Comparison of ENCODE assay signal across 17 cellular contexts in the genomic region with DNA sequence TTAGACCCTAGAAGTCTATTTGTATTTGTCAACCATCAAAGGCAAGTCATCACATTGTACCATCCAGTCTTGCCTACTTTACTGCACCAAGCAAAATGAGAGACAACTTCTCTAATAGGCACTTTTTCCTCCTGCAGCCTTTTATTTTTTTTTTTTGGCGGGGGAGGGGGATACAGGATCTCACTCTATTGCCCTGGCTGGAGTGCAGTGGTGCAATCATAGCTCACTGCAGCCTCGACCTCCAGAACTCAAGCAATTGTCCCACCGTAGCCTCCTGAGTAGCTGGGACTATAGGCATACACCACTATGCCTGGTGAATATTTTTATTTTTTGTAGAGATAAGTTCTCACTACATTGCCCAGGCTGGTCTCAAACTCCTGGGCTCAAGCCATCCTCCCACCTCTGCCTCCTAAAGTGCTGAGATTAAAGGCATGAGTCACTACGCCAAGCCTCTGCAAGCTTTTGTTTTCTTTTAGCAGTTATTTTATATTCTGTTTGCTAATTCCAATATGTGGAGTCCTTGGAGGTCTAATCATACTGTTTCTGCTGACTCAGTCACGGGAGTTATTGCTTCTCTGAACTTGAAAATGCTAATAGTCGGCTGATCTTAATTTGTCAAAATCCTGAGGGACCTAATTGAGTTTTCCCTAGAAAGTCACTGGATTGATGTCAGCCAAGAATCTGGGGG. TPM values are rescaled to one million over a fixed set of nuclear protein-coding genes. Genes with fewer than 3 reads are reported as not detected.
DNase-seq lines count a peak whose midpoint lies in the region; ATAC-seq and TF ChIP-seq lines count a peak whose summit lies in the region.
"Had no signal": no experiment of that assay in that cellular context is flagged by ENCODE, and none has a peak within 500 bp of the region (broad histone marks: within the 10 kb centered on the region; RNA-seq: fewer than 3 reads in every experiment).

No MANE protein-coding gene starts in this region.

- intact Hi-C loops in PC-3 (cut with micrococcal nuclease): no loop called here

- H3K9ac ChIP-seq in PC-3 (ENCODE audit: low read length): no peak overlapping the region

- H3K27ac ChIP-seq in PC-3 (ENCODE audit: low read length): peak overlapping the region; percentile 57
- H3K27ac ChIP-seq: psoas muscle, tibial nerve, VCaP had no signal

- TF ChIP-seq CTCF in PC-3 (conservative IDR thresholded peaks at IDR 0.05; ENCODE audit: low read depth, low read length) (no peak), choroid plexus epithelial cell (conservative IDR thresholded peaks at IDR 0.05; ENCODE audit: low read depth, low read length) (no peak)

- H3F3A ChIP-seq in PC-3 (ENCODE audit: low read length, unreplicated experiment): no peaks in the 10 kb centered on the region

- no TSS peak for BruUV-seq in PC-3 (replicated peaks; lab: Mats Ljungman, UMichigan)

- peaks cover 10% of the 10 kb centered on the region; the same call in 1 of the 2 replicates for H3K9me3 ChIP-seq in PC-3 (ENCODE audit: low read length)

- H3K4me3 ChIP-seq in PC-3 (ENCODE audit: low read length) (no peak overlapping the region), choroid plexus epithelial cell (ENCODE audit: low read depth, low read length) (no peak overlapping the region)
- H3K4me3 ChIP-seq: psoas muscle, tibial nerve had no signal

- H3K9me2 ChIP-seq in PC-3 (replicated peaks; ENCODE audit: low read length): no peaks in the 10 kb centered on the region

- POLR2A ChIA-PET in PC-3 (lab: Charles Lee; ENCODE audit: unreplicated experiment): interaction anchor here (0.6 kb wide), 1 partner anchor 638 kb away, joined by 3 read pairs; no protein-coding TSS in a partner anchor

- H3K36me3 ChIP-seq in PC-3 (ENCODE audit: low read depth, low read length): peaks cover 14% of the 10 kb centered on the region; the same call in 1 of the 2 replicates
- H3K36me3 ChIP-seq: tibial nerve had no signal

- ATAC-seq in PC-3: peak; percentile 84
- ATAC-seq: left ventricle myocardium superior, psoas muscle had no signal

- no peak overlapping the region for H3K4me2 ChIP-seq in PC-3 (ENCODE audit: low read length)

- no peaks in the 10 kb centered on the region for H4K20me1 ChIP-seq in PC-3 (ENCODE audit: low read length)

- H2AFZ ChIP-seq in PC-3 (ENCODE audit: low read length): no peak overlapping the region

- H3K27me3 ChIP-seq in PC-3 (ENCODE audit: low read length): no peaks in the 10 kb centered on the region
- H3K27me3 ChIP-seq: tibial nerve had no signal

- H3K4me1 ChIP-seq in PC-3 (ENCODE audit: insufficient read depth, low read length): peaks cover 28% of the 10 kb centered on the region
- H3K4me1 ChIP-seq: psoas muscle, tibial nerve had no signal

- no peaks in the 10 kb centered on the region for H3K79me2 ChIP-seq in PC-3 (ENCODE audit: low read length)

- DNase-seq in ELR (ENCODE audit: low read depth) (peak; percentile 59), PC-3 (peak; percentile 63), choroid plexus epithelial cell (ENCODE audit: low read depth) (peak; percentile 41), non-pigmented ciliary epithelial cell (ENCODE audit: low read depth) (peak; percentile 32), NCI-H345 treated with DMSO at 0.1 percent for 48 hours (lab: John Stamatoyannopoulos, UW; ENCODE audit: unreplicated experiment) (no peak), NCI-H1436 (lab: John Stamatoyannopoulos, UW) (no peak), NCI-H187 treated with DMSO at 0.1 percent for 48 hours (lab: John Stamatoyannopoulos, UW) (no peak), NCI-H1105 (lab: John Stamatoyannopoulos, UW) (no peak)
- DNase-seq: activated naive CD4-positive, alpha-beta T cell treated with anti-CD3 and anti-CD28 coated beads for 36 hours; CD4-positive, alpha-beta T cell; GDM1; left ventricle myocardium superior; NCI-H1417; psoas muscle had no signal

- CTCF ChIA-PET in PC-3 (lab: Charles Lee): no interaction called here

RNA-seq across cellular contexts. Expression of a gene that starts 14.2 kb away (rescaled TPM):
- total RNA-seq in PC-3 (2014; rRNA removed): 0.40 and 1.3 TPM in 2 replicates
- total RNA-seq: CD4-positive, alpha-beta T cell; chondrocyte; left ventricle myocardium superior; psoas muscle had no signal

RNA-seq across cellular contexts. Expression of a gene that starts 49.8 kb away (rescaled TPM):
- total RNA-seq in PC-3 (2014; rRNA removed): 30.2 and 32.3 TPM in 2 replicates

Comparison
In these comparisons a context has a peak if more than half of its experiments do, and no peak if none do; other contexts are left out.
1. DNase-seq: peak in ELR (single experiment), PC-3 (single experiment), choroid plexus epithelial cell (single experiment) and non-pigmented ciliary epithelial cell (single experiment); none in NCI-H345 treated with DMSO at 0.1 percent for 48 hours (single experiment), NCI-H1436 (single experiment), NCI-H187 treated with DMSO at 0.1 percent for 48 hours (single experiment) and NCI-H1105 (single experiment).